In the genomic region with DNA sequence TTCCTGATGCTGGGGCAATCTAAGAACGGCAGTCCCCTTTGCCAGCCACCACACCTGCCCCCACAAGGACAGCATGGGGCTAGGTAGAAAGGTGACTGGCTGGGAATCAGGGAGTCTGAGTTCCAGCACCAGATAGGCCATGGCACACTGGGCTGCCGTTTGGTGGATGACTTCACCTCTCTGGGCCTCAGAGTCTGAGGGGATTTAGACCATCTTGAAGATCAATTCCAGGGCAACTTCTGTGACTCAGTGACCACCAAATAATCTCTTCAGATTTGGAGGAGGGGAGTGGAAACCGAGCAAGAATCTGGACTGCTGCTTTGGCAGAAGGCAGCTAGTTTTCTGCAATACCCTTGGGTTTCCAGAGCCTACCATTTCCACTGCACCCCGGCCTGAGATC, we compare ENCODE assay signal across 23 cellular contexts.
DNase-seq lines count a peak whose midpoint lies in the region; ATAC-seq and TF ChIP-seq lines count a peak whose summit lies in the region.
"Had no signal": no experiment of that assay in that cellular context is flagged by ENCODE, and none has a peak within 500 bp of the region (broad histone marks: within the 10 kb centered on the region; RNA-seq: fewer than 3 reads in every experiment).

No MANE protein-coding gene starts in this region.

- H4K20me1 ChIP-seq in DND-41 (ENCODE audit: insufficient read depth, low read length) (peaks cover 89% of the 10 kb centered on the region), neural progenitor cell (ENCODE audit: low read depth) (no peaks in the 10 kb centered on the region)

- no peaks in the 10 kb centered on the region for H3K27me3 Mint-ChIP-seq in activated T-helper 2 cell treated with anti-CD3 and anti-CD28 coated beads, Interferon-gamma antibody, Interleukin-2, Interleukin-4, amounts not matched to agents 10 μg/mL and 5 μg/mL and 100 μg/mL, durations not matched to agents 14 hours and 24 hours and 36 hours (ENCODE audit: low read depth)
- peaks cover 2% of the 10 kb centered on the region for H3K27me3 Mint-ChIP-seq in neural progenitor cell (ENCODE audit: insufficient read depth, low read depth)
- H3K27me3 Mint-ChIP-seq: CD4-positive, alpha-beta memory T cell; natural killer cell treated with Interleukin-12 subunit alpha and Interleukin-12 subunit beta and Interleukin-15 and Interleukin-18, amount 100 ng/mL, for 72 hours had no signal

- intact Hi-C loops in activated T-helper 2 cell treated with anti-CD3 and anti-CD28 coated beads, Interferon-gamma antibody, Interleukin-2, Interleukin-4, amounts not matched to agents 10 μg/mL and 5 μg/mL and 100 μg/mL, durations not matched to agents 14 hours and 24 hours and 36 hours (cut with micrococcal nuclease) = loop anchor here (10.0 kb wide), 2 partner anchors 318 to 458 kb away; no protein-coding TSS in a partner anchor

- peaks cover 84% of the 10 kb centered on the region for H3K36me3 Mint-ChIP-seq in activated T-helper 2 cell treated with anti-CD3 and anti-CD28 coated beads, Interferon-gamma antibody, Interleukin-2, Interleukin-4, amounts not matched to agents 10 μg/mL and 5 μg/mL and 100 μg/mL, durations not matched to agents 14 hours and 24 hours and 36 hours (ENCODE audit: low read depth)
- H3K36me3 Mint-ChIP-seq in neural progenitor cell = no peaks in the 10 kb centered on the region
- H3K36me3 Mint-ChIP-seq: natural killer cell treated with Interleukin-12 subunit alpha and Interleukin-12 subunit beta and Interleukin-15 and Interleukin-18, amount 100 ng/mL, for 72 hours had no signal

- H3K4me2 ChIP-seq in DND-41 (ENCODE audit: insufficient read depth, low read length) (no peak overlapping the region), neural progenitor cell (no peak overlapping the region)

- H3K9me3 Mint-ChIP-seq in activated T-helper 2 cell treated with anti-CD3 and anti-CD28 coated beads, Interferon-gamma antibody, Interleukin-2, Interleukin-4, amounts not matched to agents 10 μg/mL and 5 μg/mL and 100 μg/mL, durations not matched to agents 14 hours and 24 hours and 36 hours = no peaks in the 10 kb centered on the region
- H3K9me3 Mint-ChIP-seq in neural progenitor cell = no peaks in the 10 kb centered on the region
- H3K9me3 Mint-ChIP-seq: CD4-positive, alpha-beta memory T cell; natural killer cell treated with Interleukin-12 subunit alpha and Interleukin-12 subunit beta and Interleukin-15 and Interleukin-18, amount 100 ng/mL, for 72 hours had no signal

- peaks cover 47% of the 10 kb centered on the region for H3K4me1 Mint-ChIP-seq in activated T-helper 2 cell treated with anti-CD3 and anti-CD28 coated beads, Interferon-gamma antibody, Interleukin-2, Interleukin-4, amounts not matched to agents 10 μg/mL and 5 μg/mL and 100 μg/mL, durations not matched to agents 14 hours and 24 hours and 36 hours (ENCODE audit: low read depth)
- no peaks in the 10 kb centered on the region for H3K4me1 Mint-ChIP-seq in neural progenitor cell

- no peak overlapping the region for H3K4me3 Mint-ChIP-seq in activated T-helper 2 cell treated with anti-CD3 and anti-CD28 coated beads, Interferon-gamma antibody, Interleukin-2, Interleukin-4, amounts not matched to agents 10 μg/mL and 5 μg/mL and 100 μg/mL, durations not matched to agents 14 hours and 24 hours and 36 hours (ENCODE audit: low read depth)
- no peak overlapping the region for H3K4me3 Mint-ChIP-seq in neural progenitor cell
- H3K4me3 Mint-ChIP-seq: CD4-positive, alpha-beta memory T cell; natural killer cell treated with Interleukin-12 subunit alpha and Interleukin-12 subunit beta and Interleukin-15 and Interleukin-18, amount 100 ng/mL, for 72 hours had no signal

- no peak for ATAC-seq in DND-41 (ENCODE audit: insufficient read depth, low read depth)
- ATAC-seq: HCT116; heart right ventricle; natural killer cell treated with Interleukin-12 subunit alpha and Interleukin-12 subunit beta and Interleukin-15 and Interleukin-18, amount 100 ng/mL, for 72 hours; SK-N-SH treated with all-trans-retinoic acid at 6 μM for 48 hours had no signal

- H3K79me2 ChIP-seq in DND-41 (ENCODE audit: insufficient read depth, low read length) = peaks cover 99% of the 10 kb centered on the region
- H3K79me2 ChIP-seq in neural progenitor cell (ENCODE audit: low read depth) = no peaks in the 10 kb centered on the region
- H3K79me2 ChIP-seq: parathyroid adenoma had no signal

- H3K4me1 ChIP-seq in DND-41 (ENCODE audit: insufficient read depth, low read length) = peaks cover 31% of the 10 kb centered on the region
- H3K4me1 ChIP-seq in neural progenitor cell = no peaks in the 10 kb centered on the region
- H3K4me1 ChIP-seq: parathyroid adenoma, sigmoid colon had no signal

- DNase-seq in AG09309 (ENCODE audit: low read depth) = peak; percentile 16
- no peak for DNase-seq in DND-41
- DNase-seq in activated T-helper 2 cell treated with anti-CD3 and anti-CD28 coated beads, Interferon-gamma antibody, Interleukin-2, Interleukin-4, amounts not matched to agents 10 μg/mL and 5 μg/mL and 100 μg/mL, durations not matched to agents 14 hours and 24 hours and 36 hours (ENCODE audit: low spot score) = no peak
- peak; percentile 35 for DNase-seq in islet precursor cell
- no peak for DNase-seq in neural progenitor cell (ENCODE audit: low spot score)
- DNase-seq in GF-D8 (lab: John Stamatoyannopoulos, UW) = no peak
- DNase-seq in HuH-7 (ENCODE audit: low spot score) = no peak
- DNase-seq in NCI-H1092 treated with DMSO at 0.1 percent for 48 hours (lab: John Stamatoyannopoulos, UW) = no peak
- DNase-seq: activated gamma-delta T cell; amniotic stem cell; CD4-positive, alpha-beta memory T cell; DMS 273 treated with DMSO at 0.1 percent for 48 hours; foreskin fibroblast; GDM1; heart right ventricle; Karpas-422; NCI-H187 treated with DMSO at 0.1 percent for 48 hours; sigmoid colon had no signal

- H2AFZ ChIP-seq in DND-41 (ENCODE audit: low read depth, low read length) (no peak overlapping the region), neural progenitor cell (replicated peaks) (no peak overlapping the region)
- H2AFZ ChIP-seq: parathyroid adenoma had no signal

- no peaks in the 10 kb centered on the region for H3F3A ChIP-seq in neural progenitor cell (ENCODE audit: low read depth)

- TF ChIP-seq CTCF in AG09309 (IDR thresholded peaks at IDR 0.05; ENCODE audit: control insufficient read depth, insufficient read depth, low read depth, low read length, missing control alignments) (no peak), DND-41 (IDR thresholded peaks at IDR 0.05; ENCODE audit: borderline replicate concordance, extremely low read depth, low read length, poor library complexity, severe bottlenecking) (no peak), neural progenitor cell (IDR thresholded peaks at IDR 0.05) (no peak)

- peak overlapping the region; percentile 40 for H3K27ac Mint-ChIP-seq in activated T-helper 2 cell treated with anti-CD3 and anti-CD28 coated beads, Interferon-gamma antibody, Interleukin-2, Interleukin-4, amounts not matched to agents 10 μg/mL and 5 μg/mL and 100 μg/mL, durations not matched to agents 14 hours and 24 hours and 36 hours
- H3K27ac Mint-ChIP-seq in neural progenitor cell = no peak overlapping the region

- H3K4me3 ChIP-seq in AG09309 (ENCODE audit: control insufficient read depth, low read depth, low read length) = no peak overlapping the region
- no peak overlapping the region for H3K4me3 ChIP-seq in DND-41 (ENCODE audit: low read depth in 1 of 2, low read length in 2 of 2)
- no peak overlapping the region for H3K4me3 ChIP-seq in neural progenitor cell
- H3K4me3 ChIP-seq: heart right ventricle, sigmoid colon had no signal

- H3K9ac ChIP-seq in DND-41 (ENCODE audit: low read depth, low read length) = no peak overlapping the region
- no peak overlapping the region for H3K9ac ChIP-seq in neural progenitor cell
- H3K9ac ChIP-seq: parathyroid adenoma had no signal

- no peaks in the 10 kb centered on the region for H3K9me3 ChIP-seq in DND-41 (ENCODE audit: insufficient read depth, low read length, severe bottlenecking)
- H3K9me3 ChIP-seq in neural progenitor cell (ENCODE audit: low read depth) = no peaks in the 10 kb centered on the region
- H3K9me3 ChIP-seq: heart right ventricle, sigmoid colon had no signal

- H3K27me3 ChIP-seq in DND-41 (ENCODE audit: insufficient read depth, low read length, poor library complexity) (no peaks in the 10 kb centered on the region), neural progenitor cell (peaks cover under 1% of the 10 kb centered on the region)
- H3K27me3 ChIP-seq: heart right ventricle, sigmoid colon had no signal

- H3K36me3 ChIP-seq in DND-41 (ENCODE audit: insufficient read depth, low read length) = peaks cover 98% of the 10 kb centered on the region
- no peaks in the 10 kb centered on the region for H3K36me3 ChIP-seq in neural progenitor cell
- H3K36me3 ChIP-seq: sigmoid colon had no signal

- H3K27ac ChIP-seq in DND-41 (ENCODE audit: low read length) (peak overlapping the region; percentile 71), neural progenitor cell (no peak overlapping the region)
- H3K27ac ChIP-seq: heart right ventricle, parathyroid adenoma, RWPE1, sigmoid colon had no signal

Comparison
In these comparisons a context has a peak if more than half of its experiments do, and no peak if none do; other contexts are left out.
1. DNase-seq: peak in AG09309 (single experiment) and islet precursor cell (single experiment); none in DND-41 (single experiment), activated T-helper 2 cell treated with anti-CD3 and anti-CD28 coated beads, Interferon-gamma antibody, Interleukin-2, Interleukin-4, amounts not matched to agents 10 μg/mL and 5 μg/mL and 100 μg/mL, durations not matched to agents 14 hours and 24 hours and 36 hours (single experiment), neural progenitor cell (single experiment), GF-D8 (single experiment), HuH-7 (single experiment) and NCI-H1092 treated with DMSO at 0.1 percent for 48 hours (single experiment).